In the genomic region with DNA sequence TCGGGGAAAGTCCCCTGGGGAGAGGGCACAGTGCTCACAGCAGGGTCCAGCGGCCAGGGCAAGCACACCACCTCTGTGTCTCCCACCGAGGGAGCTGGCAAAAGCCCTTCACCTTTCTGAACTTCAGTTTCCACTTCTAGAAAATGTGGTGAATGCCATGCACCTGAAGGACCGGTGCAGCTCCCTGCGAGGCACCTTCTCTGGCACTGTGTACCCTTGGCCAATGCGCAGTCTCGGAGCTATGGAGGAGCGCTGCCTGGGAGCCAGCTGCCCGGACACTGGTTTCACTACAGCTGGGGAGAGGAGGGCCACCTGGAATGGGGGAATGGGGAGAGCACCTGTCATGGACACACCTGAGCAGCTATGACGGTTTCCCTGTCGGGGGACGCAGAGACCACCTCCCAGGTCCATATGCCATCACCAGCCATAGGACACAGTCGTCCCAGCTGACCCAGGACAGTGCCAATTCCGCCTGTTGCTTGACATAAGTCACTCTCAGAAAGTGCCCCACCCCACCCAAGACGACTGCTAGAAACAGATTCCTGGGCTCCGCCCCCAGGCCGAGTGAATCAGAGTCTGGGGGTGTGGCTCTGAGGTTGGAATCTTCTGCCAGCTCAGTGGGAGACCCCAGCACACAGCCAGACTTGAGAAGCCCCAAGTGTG, we compare ENCODE assay signal across 1 cellular context.
TF ChIP-seq lines count a peak whose summit lies in the region.

No MANE protein-coding gene starts in this region.

TF ChIP-seq in GM23338, 12 proteins besides CTCF, POLR2A, EP300 and RAD21 (continued from another document):
- TF ChIP-seq, protein P1, sequence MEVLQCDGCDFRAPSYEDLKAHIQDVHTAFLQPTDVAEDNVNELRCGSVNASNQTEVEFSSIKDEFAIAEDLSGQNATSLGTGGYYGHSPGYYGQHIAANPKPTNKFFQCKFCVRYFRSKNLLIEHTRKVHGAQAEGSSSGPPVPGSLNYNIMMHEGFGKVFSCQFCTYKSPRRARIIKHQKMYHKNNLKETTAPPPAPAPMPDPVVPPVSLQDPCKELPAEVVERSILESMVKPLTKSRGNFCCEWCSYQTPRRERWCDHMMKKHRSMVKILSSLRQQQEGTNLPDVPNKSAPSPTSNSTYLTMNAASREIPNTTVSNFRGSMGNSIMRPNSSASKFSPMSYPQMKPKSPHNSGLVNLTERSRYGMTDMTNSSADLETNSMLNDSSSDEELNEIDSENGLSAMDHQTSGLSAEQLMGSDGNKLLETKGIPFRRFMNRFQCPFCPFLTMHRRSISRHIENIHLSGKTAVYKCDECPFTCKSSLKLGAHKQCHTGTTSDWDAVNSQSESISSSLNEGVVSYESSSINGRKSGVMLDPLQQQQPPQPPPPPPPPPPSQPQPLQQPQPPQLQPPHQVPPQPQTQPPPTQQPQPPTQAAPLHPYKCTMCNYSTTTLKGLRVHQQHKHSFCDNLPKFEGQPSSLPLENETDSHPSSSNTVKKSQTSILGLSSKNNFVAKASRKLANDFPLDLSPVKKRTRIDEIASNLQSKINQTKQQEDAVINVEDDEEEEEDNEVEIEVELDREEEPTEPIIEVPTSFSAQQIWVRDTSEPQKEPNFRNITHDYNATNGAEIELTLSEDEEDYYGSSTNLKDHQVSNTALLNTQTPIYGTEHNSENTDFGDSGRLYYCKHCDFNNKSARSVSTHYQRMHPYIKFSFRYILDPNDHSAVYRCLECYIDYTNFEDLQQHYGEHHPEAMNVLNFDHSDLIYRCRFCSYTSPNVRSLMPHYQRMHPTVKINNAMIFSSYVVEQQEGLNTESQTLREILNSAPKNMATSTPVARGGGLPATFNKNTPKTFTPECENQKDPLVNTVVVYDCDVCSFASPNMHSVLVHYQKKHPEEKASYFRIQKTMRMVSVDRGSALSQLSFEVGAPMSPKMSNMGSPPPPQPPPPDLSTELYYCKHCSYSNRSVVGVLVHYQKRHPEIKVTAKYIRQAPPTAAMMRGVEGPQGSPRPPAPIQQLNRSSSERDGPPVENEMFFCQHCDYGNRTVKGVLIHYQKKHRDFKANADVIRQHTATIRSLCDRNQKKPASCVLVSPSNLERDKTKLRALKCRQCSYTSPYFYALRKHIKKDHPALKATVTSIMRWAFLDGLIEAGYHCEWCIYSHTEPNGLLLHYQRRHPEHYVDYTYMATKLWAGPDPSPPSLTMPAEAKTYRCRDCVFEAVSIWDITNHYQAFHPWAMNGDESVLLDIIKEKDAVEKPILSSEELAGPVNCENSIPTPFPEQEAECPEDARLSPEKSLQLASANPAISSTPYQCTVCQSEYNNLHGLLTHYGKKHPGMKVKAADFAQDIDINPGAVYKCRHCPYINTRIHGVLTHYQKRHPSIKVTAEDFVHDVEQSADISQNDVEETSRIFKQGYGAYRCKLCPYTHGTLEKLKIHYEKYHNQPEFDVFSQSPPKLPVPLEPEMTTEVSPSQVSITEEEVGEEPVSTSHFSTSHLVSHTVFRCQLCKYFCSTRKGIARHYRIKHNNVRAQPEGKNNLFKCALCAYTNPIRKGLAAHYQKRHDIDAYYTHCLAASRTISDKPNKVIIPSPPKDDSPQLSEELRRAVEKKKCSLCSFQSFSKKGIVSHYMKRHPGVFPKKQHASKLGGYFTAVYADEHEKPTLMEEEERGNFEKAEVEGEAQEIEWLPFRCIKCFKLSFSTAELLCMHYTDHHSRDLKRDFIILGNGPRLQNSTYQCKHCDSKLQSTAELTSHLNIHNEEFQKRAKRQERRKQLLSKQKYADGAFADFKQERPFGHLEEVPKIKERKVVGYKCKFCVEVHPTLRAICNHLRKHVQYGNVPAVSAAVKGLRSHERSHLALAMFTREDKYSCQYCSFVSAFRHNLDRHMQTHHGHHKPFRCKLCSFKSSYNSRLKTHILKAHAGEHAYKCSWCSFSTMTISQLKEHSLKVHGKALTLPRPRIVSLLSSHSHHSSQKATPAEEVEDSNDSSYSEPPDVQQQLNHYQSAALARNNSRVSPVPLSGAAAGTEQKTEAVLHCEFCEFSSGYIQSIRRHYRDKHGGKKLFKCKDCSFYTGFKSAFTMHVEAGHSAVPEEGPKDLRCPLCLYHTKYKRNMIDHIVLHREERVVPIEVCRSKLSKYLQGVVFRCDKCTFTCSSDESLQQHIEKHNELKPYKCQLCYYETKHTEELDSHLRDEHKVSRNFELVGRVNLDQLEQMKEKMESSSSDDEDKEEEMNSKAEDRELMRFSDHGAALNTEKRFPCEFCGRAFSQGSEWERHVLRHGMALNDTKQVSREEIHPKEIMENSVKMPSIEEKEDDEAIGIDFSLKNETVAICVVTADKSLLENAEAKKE (CRISPR knock-in tag; IDR thresholded peaks at IDR 0.05): no peak
- TF ChIP-seq, protein P2, sequence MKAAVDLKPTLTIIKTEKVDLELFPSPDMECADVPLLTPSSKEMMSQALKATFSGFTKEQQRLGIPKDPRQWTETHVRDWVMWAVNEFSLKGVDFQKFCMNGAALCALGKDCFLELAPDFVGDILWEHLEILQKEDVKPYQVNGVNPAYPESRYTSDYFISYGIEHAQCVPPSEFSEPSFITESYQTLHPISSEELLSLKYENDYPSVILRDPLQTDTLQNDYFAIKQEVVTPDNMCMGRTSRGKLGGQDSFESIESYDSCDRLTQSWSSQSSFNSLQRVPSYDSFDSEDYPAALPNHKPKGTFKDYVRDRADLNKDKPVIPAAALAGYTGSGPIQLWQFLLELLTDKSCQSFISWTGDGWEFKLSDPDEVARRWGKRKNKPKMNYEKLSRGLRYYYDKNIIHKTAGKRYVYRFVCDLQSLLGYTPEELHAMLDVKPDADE (IDR thresholded peaks at IDR 0.05): no peak
- TF ChIP-seq POLR2AphosphoS5 (IDR thresholded peaks at IDR 0.05; ENCODE audit: low read depth) (no peak), JUNB (IDR thresholded peaks at IDR 0.05; ENCODE audit: unreplicated experiment) (no peak), EZH2phosphoT487 (IDR thresholded peaks at IDR 0.05; ENCODE audit: unreplicated experiment) (no peak), CREB1 (CRISPR knock-in tag; IDR thresholded peaks at IDR 0.05; ENCODE audit: low read depth) (no peak), NANOG (IDR thresholded peaks at IDR 0.05; ENCODE audit: borderline replicate concordance) (no peak), ZNF331 (CRISPR knock-in tag; IDR thresholded peaks at IDR 0.05; ENCODE audit: low read depth) (no peak)
